1 cellular context compared by ENCODE assay signal in the genomic region with DNA sequence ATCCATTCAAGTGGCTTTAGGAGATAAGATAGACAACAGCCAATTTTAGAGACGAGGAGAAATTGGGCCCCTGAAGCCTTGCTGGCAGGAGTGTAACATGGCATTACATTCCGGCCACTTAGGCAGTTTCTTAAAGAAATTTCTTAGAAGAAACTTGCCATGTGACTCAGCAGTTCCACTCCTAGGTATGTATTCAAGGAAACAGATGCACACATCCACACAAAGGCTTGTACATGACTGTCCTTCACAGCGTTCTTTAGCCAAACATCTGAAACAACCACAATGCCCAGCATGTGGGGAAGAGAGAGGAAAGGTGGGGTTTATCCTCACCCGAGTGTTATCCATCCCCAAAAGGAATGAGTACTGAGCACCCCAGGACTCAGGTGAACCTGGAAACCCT.
A peak's percentile ranks its signal among the peaks of the same experiment; 100 is the strongest.
TF ChIP-seq lines count a peak whose summit lies in the region.

No MANE protein-coding gene starts in this region.

TF ChIP-seq in IMR-90, 13 proteins besides CTCF, POLR2A, EP300 and RAD21:
- peak; percentile 53; the same call in 1 of the 2 replicates for TF ChIP-seq NFE2L2 (IDR thresholded peaks at IDR 0.05; ENCODE audit: low read depth, low read length)
- TF ChIP-seq MAFK (IDR thresholded peaks at IDR 0.05; ENCODE audit: low read depth, low read length), result no peak
TF ChIP-seq in IMR-90: peak in this region for 1.
